ENCODE assay signal across 8 cellular contexts in the genomic region with DNA sequence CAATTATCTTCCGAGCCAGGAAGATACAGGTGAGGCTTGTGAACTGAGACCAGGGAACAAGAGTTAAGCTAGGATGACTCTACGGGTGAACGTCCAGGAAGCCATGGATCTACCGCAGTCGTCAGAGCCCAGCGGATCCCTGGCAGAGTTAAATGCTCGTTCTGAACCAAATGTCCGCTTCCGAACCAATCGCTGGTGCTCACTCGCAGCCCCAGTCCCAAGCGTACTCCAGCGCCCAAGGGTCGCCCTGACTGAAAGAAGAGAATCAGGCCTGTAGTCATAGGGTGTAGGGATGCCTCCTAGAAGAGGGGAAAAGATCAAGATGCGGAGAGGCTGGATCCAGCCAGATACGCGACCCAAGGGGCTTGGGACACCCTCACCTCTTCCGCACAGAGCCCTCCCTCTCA. TPM values are rescaled to one million over a fixed set of nuclear protein-coding genes. Genes with fewer than 3 reads are reported as not detected.
DNase-seq lines count a peak whose midpoint lies in the region; ATAC-seq and TF ChIP-seq lines count a peak whose summit lies in the region.

No MANE protein-coding gene starts in this region.

- H3K27me3 ChIP-seq in ACC112 (ENCODE audit: insufficient read depth, low read length), result no peaks in the 10 kb centered on the region

- peak overlapping the region; percentile 96 for H2AFZ ChIP-seq in ACC112 (ENCODE audit: low read length, unreplicated experiment)

- TF ChIP-seq POLR2A in GM19193 (IDR thresholded peaks at IDR 0.05; ENCODE audit: extremely low read depth, insufficient read depth, insufficient read length), result peak; percentile 93

- ATAC-seq in natural killer cell treated with Interleukin-12 subunit alpha and Interleukin-12 subunit beta and Interleukin-15 and Interleukin-18, amount 100 ng/mL, for 72 hours, result peak in 1 of 2 donors; percentile 4
- no peak for ATAC-seq in GM21825 (IDR thresholded peaks at IDR 0.05; ENCODE audit: unreplicated experiment)

- peaks cover 23% of the 10 kb centered on the region for H3K36me3 ChIP-seq in ACC112 (ENCODE audit: insufficient read depth, low read length)

- H3K36me3 Mint-ChIP-seq in dendritic cell treated with granulocyte-macrophage colony-stimulating factor and Interleukin-4, amounts not matched to agents 40 ng/mL and 50 ng/mL, for 4 days (ENCODE audit: low read depth), result peaks cover 65% of the 10 kb centered on the region
- H3K36me3 Mint-ChIP-seq in natural killer cell treated with Interleukin-12 subunit alpha and Interleukin-12 subunit beta and Interleukin-15 and Interleukin-18, amount 100 ng/mL, for 72 hours, result peaks cover 39% of the 10 kb centered on the region

- H3K27ac ChIP-seq in ACC112 (ENCODE audit: low read depth, low read length), result peak overlapping the region; percentile 19; the same call in 1 of the 2 replicates

- peak overlapping the region; percentile 100 for H3K4me3 Mint-ChIP-seq in dendritic cell treated with granulocyte-macrophage colony-stimulating factor and Interleukin-4, amounts not matched to agents 40 ng/mL and 50 ng/mL, for 4 days
- peak overlapping the region; percentile 100 for H3K4me3 Mint-ChIP-seq in natural killer cell treated with Interleukin-12 subunit alpha and Interleukin-12 subunit beta and Interleukin-15 and Interleukin-18, amount 100 ng/mL, for 72 hours

- peak overlapping the region; percentile 98 for H3K27ac Mint-ChIP-seq in dendritic cell treated with granulocyte-macrophage colony-stimulating factor and Interleukin-4, amounts not matched to agents 40 ng/mL and 50 ng/mL, for 4 days
- peak overlapping the region; percentile 98 for H3K27ac Mint-ChIP-seq in natural killer cell treated with Interleukin-12 subunit alpha and Interleukin-12 subunit beta and Interleukin-15 and Interleukin-18, amount 100 ng/mL, for 72 hours

- peaks cover 55% of the 10 kb centered on the region for H3K79me2 ChIP-seq in ACC112 (ENCODE audit: control insufficient read depth, insufficient read depth, low read length, unreplicated experiment)

- peak overlapping the region; percentile 96 for H3K4me3 ChIP-seq in ACC112 (ENCODE audit: low read depth, low read length)

- H3K9me3 Mint-ChIP-seq in dendritic cell treated with granulocyte-macrophage colony-stimulating factor and Interleukin-4, amounts not matched to agents 40 ng/mL and 50 ng/mL, for 4 days, result no peaks in the 10 kb centered on the region
- no peaks in the 10 kb centered on the region for H3K9me3 Mint-ChIP-seq in natural killer cell treated with Interleukin-12 subunit alpha and Interleukin-12 subunit beta and Interleukin-15 and Interleukin-18, amount 100 ng/mL, for 72 hours

- peaks cover 23% of the 10 kb centered on the region for H3K4me1 Mint-ChIP-seq in dendritic cell treated with granulocyte-macrophage colony-stimulating factor and Interleukin-4, amounts not matched to agents 40 ng/mL and 50 ng/mL, for 4 days (ENCODE audit: low read depth)
- H3K4me1 Mint-ChIP-seq in natural killer cell treated with Interleukin-12 subunit alpha and Interleukin-12 subunit beta and Interleukin-15 and Interleukin-18, amount 100 ng/mL, for 72 hours (ENCODE audit: low read depth in 2 of 2), result peaks cover 31 to 41% of the 10 kb centered on the region in 2 donors

- H3K27me3 Mint-ChIP-seq in dendritic cell treated with granulocyte-macrophage colony-stimulating factor and Interleukin-4, amounts not matched to agents 40 ng/mL and 50 ng/mL, for 4 days, result no peaks in the 10 kb centered on the region
- no peaks in the 10 kb centered on the region for H3K27me3 Mint-ChIP-seq in natural killer cell treated with Interleukin-12 subunit alpha and Interleukin-12 subunit beta and Interleukin-15 and Interleukin-18, amount 100 ng/mL, for 72 hours

- H3K4me1 ChIP-seq in ACC112 (ENCODE audit: control insufficient read depth, insufficient read depth, low read length, unreplicated experiment), result peaks cover 15% of the 10 kb centered on the region

- DNase-seq in NCI-H526 treated with DMSO at 0.1 percent for 48 hours (lab: John Stamatoyannopoulos, UW) (peak; percentile 46), putamen (ENCODE audit: low spot score) (no peak), NCI-H2196 treated with DMSO at 0.1 percent for 48 hours (lab: John Stamatoyannopoulos, UW; ENCODE audit: unreplicated experiment) (no peak)
- no peak for DNase-seq in natural killer cell treated with Interleukin-12 subunit alpha and Interleukin-12 subunit beta and Interleukin-15 and Interleukin-18, amount 100 ng/mL, for 72 hours (ENCODE audit: low spot score)

- intact Hi-C loops in dendritic cell treated with granulocyte-macrophage colony-stimulating factor and Interleukin-4, amounts not matched to agents 40 ng/mL and 50 ng/mL, for 4 days (cut with micrococcal nuclease), result loop anchor here (1.0 kb wide), 4 partner anchors 80 to 251 kb away; partner anchors contain the start of genes ALKBH1, POMT2, SAMD15 and SLIRP

RNA-seq across cellular contexts. Expression of gene VIPAS39, which starts 0.3 kb away (rescaled TPM):
- 10 to 100 TPM; 19.0 to 22.0 TPM for total RNA-seq in natural killer cell treated with Interleukin-12 subunit alpha and Interleukin-12 subunit beta and Interleukin-15 and Interleukin-18, amount 100 ng/mL, for 72 hours

RNA-seq across cellular contexts. Expression of gene AHSA1, which starts 0.8 kb away (rescaled TPM):
- total RNA-seq in natural killer cell treated with Interleukin-12 subunit alpha and Interleukin-12 subunit beta and Interleukin-15 and Interleukin-18, amount 100 ng/mL, for 72 hours, result 100 to 1,000 TPM; 214 to 245 TPM

RNA-seq across cellular contexts. Expression of gene NOXRED1, which starts 33.8 kb away (rescaled TPM):
- 1 to 10 TPM in 1 of 2 donors, under 1 TPM in 1; 0.45 to 1.3 TPM for total RNA-seq in natural killer cell treated with Interleukin-12 subunit alpha and Interleukin-12 subunit beta and Interleukin-15 and Interleukin-18, amount 100 ng/mL, for 72 hours

RNA-seq across cellular contexts. Expression of gene ISM2, which starts 41.5 kb away (rescaled TPM):
- total RNA-seq in natural killer cell treated with Interleukin-12 subunit alpha and Interleukin-12 subunit beta and Interleukin-15 and Interleukin-18, amount 100 ng/mL, for 72 hours, result under 1 TPM; 0.14 to 0.36 TPM
